ENCODE assay signal across 8 cellular contexts in the genomic region with DNA sequence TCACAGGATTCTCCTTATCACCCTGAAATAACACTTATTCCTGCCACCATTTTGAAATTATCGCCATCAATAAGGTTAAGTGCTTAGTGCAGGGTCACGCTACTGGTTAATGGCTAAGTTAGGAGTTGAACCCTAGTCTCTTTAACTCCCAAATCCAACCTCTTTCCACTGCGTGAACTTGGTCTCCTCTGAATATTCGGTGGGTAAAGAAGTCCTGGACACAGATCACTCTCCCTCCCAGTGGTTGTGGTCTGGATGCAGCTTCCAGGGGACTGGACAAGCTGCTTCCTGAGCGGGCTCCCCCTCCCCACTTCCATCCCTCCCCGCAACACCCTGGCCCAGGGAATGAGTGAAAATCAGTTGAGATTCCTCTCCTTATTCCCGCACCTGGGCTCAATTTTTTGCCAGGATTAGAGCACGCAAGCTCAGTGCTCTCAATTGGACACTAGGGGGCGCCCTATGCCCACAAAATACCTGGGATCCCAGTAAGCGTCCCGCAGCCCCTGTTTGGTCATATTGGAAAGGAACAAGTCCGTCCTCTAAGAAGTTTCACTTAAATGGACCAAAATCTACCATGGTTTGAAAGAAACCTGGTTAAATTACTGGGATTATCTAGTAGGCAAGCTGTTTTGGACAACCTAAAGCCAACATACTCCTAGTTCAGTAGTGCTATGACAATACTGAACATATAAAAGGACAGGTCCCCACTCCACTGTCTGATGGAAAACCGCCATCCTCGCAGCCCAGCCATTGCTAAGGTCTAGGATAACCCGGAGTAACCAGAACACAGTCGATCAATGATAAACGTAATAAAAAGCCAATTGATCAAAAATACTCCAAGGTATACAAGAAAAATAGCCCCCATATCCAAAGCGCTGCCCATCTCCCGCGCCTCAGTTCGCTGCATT. TPM values are rescaled to one million over a fixed set of nuclear protein-coding genes. Genes with fewer than 3 reads are reported as not detected.
DNase-seq lines count a peak whose midpoint lies in the region; ATAC-seq, FAIRE-seq and TF ChIP-seq lines count a peak whose summit lies in the region.

No MANE protein-coding gene starts in this region.

- TF ChIP-seq EP300 in sigmoid colon (IDR thresholded peaks at IDR 0.05): no peak

- no peak for FAIRE-seq in astrocyte (lab: Jason Lieb, UNC)

- TF ChIP-seq POLR2A in sigmoid colon (IDR thresholded peaks at IDR 0.05): no peak

- H2AFZ ChIP-seq in GM23338: peak overlapping the region; percentile 90
- H2AFZ ChIP-seq in astrocyte (ENCODE audit: low read depth, low read length): peak overlapping the region; percentile 44

- DNase-seq in DMS 273 (lab: John Stamatoyannopoulos, UW; ENCODE audit: unreplicated experiment): peak; percentile 87
- peak; percentile 92 for DNase-seq in GM23338 (ENCODE audit: low spot score)
- DNase-seq in NCI-H1048 (lab: John Stamatoyannopoulos, UW): peak; percentile 34
- peak; percentile 27 to 73 (median 57) for DNase-seq in T-helper 2 cell
- DNase-seq in astrocyte (ENCODE audit: low read depth): peak; percentile 40
- DNase-seq in hippocampal formation (lab: John Stamatoyannopoulos, UW): peak; percentile 71 to 80
- DNase-seq in sigmoid colon: peak; percentile 76

- H3K4me3 ChIP-seq in GM23338 (peak overlapping the region; percentile 32; the same call in 1 of the 2 replicates), astrocyte (ENCODE audit: insufficient read depth, low read depth, low read length) (no peak overlapping the region), sigmoid colon (no peak overlapping the region)

- no peaks in the 10 kb centered on the region for H3F3A ChIP-seq in GM23338 (replicated peaks; ENCODE audit: low read depth)

- peak; percentile 92 to 96 for TF ChIP-seq CTCF in GM23338 (conservative IDR thresholded peaks at IDR 0.05; ENCODE audit: low read depth in 2 of 2)
- peak; percentile 85 for TF ChIP-seq CTCF in astrocyte (IDR thresholded peaks at IDR 0.05; ENCODE audit: insufficient read depth, low read depth, low read length)
- peak in 3 of 4 experiments; percentile 68 to 82 (median 79) for TF ChIP-seq CTCF in sigmoid colon (IDR thresholded peaks at IDR 0.05)

- 53 to 54% methylated on average over 21 of the region's 21 CpGs for WGBS in sigmoid colon, 2 donors

- no peak overlapping the region for H3K9ac ChIP-seq in astrocyte (ENCODE audit: low read length)

- H3K27me3 Mint-ChIP-seq in GM23338 (ENCODE audit: insufficient read depth, low read depth, poor library complexity) (peaks cover 4% of the 10 kb centered on the region), astrocyte (ENCODE audit: low read depth, unreplicated experiment) (peaks cover 25% of the 10 kb centered on the region)

- H3K27ac Mint-ChIP-seq in GM23338: no peak overlapping the region
- H3K27ac Mint-ChIP-seq in astrocyte (ENCODE audit: unreplicated experiment): no peak overlapping the region

- H4K20me1 ChIP-seq in GM23338 (replicated peaks; ENCODE audit: insufficient read depth): no peaks in the 10 kb centered on the region
- H4K20me1 ChIP-seq in astrocyte (ENCODE audit: insufficient read depth, low read length): no peaks in the 10 kb centered on the region

- H3K4me1 Mint-ChIP-seq in GM23338 (peaks cover 15% of the 10 kb centered on the region; the same call in 2 of the 3 replicates), astrocyte (ENCODE audit: low read depth, unreplicated experiment) (no peaks in the 10 kb centered on the region)

- H3K4me1 ChIP-seq in GM23338 (ENCODE audit: insufficient read depth) (peaks cover 16% of the 10 kb centered on the region; the same call in 1 of the 2 replicates), astrocyte (ENCODE audit: insufficient read depth, low read length) (peaks cover 5% of the 10 kb centered on the region), sigmoid colon (peaks cover 0 to 7% (median 0%) of the 10 kb centered on the region in 4 donors)

- H3K9me3 Mint-ChIP-seq in GM23338 (no peaks in the 10 kb centered on the region), astrocyte (ENCODE audit: unreplicated experiment) (no peaks in the 10 kb centered on the region)

- H3K9me3 ChIP-seq in astrocyte (ENCODE audit: insufficient read depth, low read depth, low read length): no peaks in the 10 kb centered on the region
- no peaks in the 10 kb centered on the region for H3K9me3 ChIP-seq in sigmoid colon

- H3K27me3 ChIP-seq in GM23338 (ENCODE audit: insufficient read depth) (no peaks in the 10 kb centered on the region), astrocyte (ENCODE audit: insufficient read depth, low read length) (peaks cover 8% of the 10 kb centered on the region), sigmoid colon (no peaks in the 10 kb centered on the region)

- H3K79me2 ChIP-seq in GM23338 (replicated peaks; ENCODE audit: insufficient read depth) (no peaks in the 10 kb centered on the region), astrocyte (ENCODE audit: insufficient read depth, low read length) (no peaks in the 10 kb centered on the region)

- H3K27ac ChIP-seq in GM23338 (ENCODE audit: low read depth): no peak overlapping the region
- no peak overlapping the region for H3K27ac ChIP-seq in astrocyte (ENCODE audit: low read depth, low read length)
- no peak overlapping the region for H3K27ac ChIP-seq in sigmoid colon

- H3K4me2 ChIP-seq in GM23338 (peak overlapping the region; percentile 66), astrocyte (ENCODE audit: low read length) (peak overlapping the region; percentile 77)

- intact Hi-C loops in sigmoid colon (cut with DNase I): no loop called here

- 0 out of 2 replicates have a peak, but pooled peaks cover 2% of the 10 kb centered on the region for H3K9me2 ChIP-seq in GM23338 (ENCODE audit: insufficient read depth)

- H3K4me3 Mint-ChIP-seq in GM23338 (peak overlapping the region; percentile 52; the same call in 2 of the 3 replicates), astrocyte (ENCODE audit: unreplicated experiment) (no peak overlapping the region)

- H3K36me3 ChIP-seq in GM23338 (ENCODE audit: insufficient read depth): no peaks in the 10 kb centered on the region
- no peaks in the 10 kb centered on the region for H3K36me3 ChIP-seq in astrocyte (ENCODE audit: insufficient read depth, low read length)
- no peaks in the 10 kb centered on the region for H3K36me3 ChIP-seq in sigmoid colon

- H3K36me3 Mint-ChIP-seq in GM23338 (ENCODE audit: low read depth): no peaks in the 10 kb centered on the region
- H3K36me3 Mint-ChIP-seq in astrocyte (ENCODE audit: low read depth, unreplicated experiment): no peaks in the 10 kb centered on the region

- ATAC-seq in GM23338 (peak; percentile 94), GM18873 (IDR thresholded peaks at IDR 0.05; ENCODE audit: low FRiP score, unreplicated experiment) (no peak)

RNA-seq across cellular contexts. Expression of gene DHRS9, which starts 40.4 kb away (rescaled TPM):
- not detected in 2 replicates for total RNA-seq in GM23338 (2014; rRNA removed; shearing (Covaris generic))
- polyA plus RNA-seq in GM23338 (2016; fragmentation: Nextera tagmentation; extraction: Ambion mirVana) (not detected in 2 replicates), sigmoid colon (100 to 1,000 TPM in 2 of 3 donors, 10 to 100 TPM in 1; 57.1 to 150 (median 107) TPM)
- total RNA-seq in astrocyte (not detected in 2 replicates), sigmoid colon (1 to 10 TPM in 1 of 4 donors, under 1 TPM in 3; 0.36 to 1.3 (median 0.69) TPM)

Comparison
In these comparisons a context has a peak if more than half of its experiments do, and no peak if none do; other contexts are left out.
1. DNase-seq: peak in every context shown above with its lines; median percentile 92 in GM23338; 87 in DMS 273; 76 in sigmoid colon; 76 in hippocampal formation; 57 in T-helper 2 cell; 40 in astrocyte; 34 in NCI-H1048.